16 cellular contexts compared by ENCODE assay signal in genomic region chr13:31145417-31145816, GRCh38. TPM values are rescaled to one million over a fixed set of nuclear protein-coding genes. Genes with fewer than 3 reads are reported as not detected.
DNase-seq lines count a peak whose midpoint lies in the region; ATAC-seq and TF ChIP-seq lines count a peak whose summit lies in the region.
"Had no signal": no experiment of that assay in that cellular context is flagged by ENCODE, and none has a peak within 500 bp of the region (broad histone marks: within the 10 kb centered on the region; RNA-seq: fewer than 3 reads in every experiment).

No MANE protein-coding gene starts in this region.

- H3K27ac ChIP-seq in DND-41 (ENCODE audit: low read length) = peak overlapping the region; percentile 5; the same call in 1 of the 2 replicates
- no peak overlapping the region for H3K27ac ChIP-seq in caudate nucleus (ENCODE audit: low read depth, low read length)
- no peak overlapping the region for H3K27ac ChIP-seq in right atrium auricular region
- H3K27ac ChIP-seq: A549, C4-2B had no signal

- H3K4me2 ChIP-seq in DND-41 (ENCODE audit: insufficient read depth, low read length) = no peak overlapping the region
- H3K4me2 ChIP-seq: A549, GM23338 had no signal

- DNase-seq in activated T-cell treated with anti-CD3 and anti-CD28 coated beads, Interleukin-2, amount 50 U/mL, for 72 hours = no peak
- DNase-seq in activated T-cell treated with anti-CD3 and anti-CD28 coated beads, Interleukin-2, amount 50 U/mL, for 48 hours = no peak
- DNase-seq in DND-41 (no peak), T-helper 17 cell (no peak), caudate nucleus (lab: John Stamatoyannopoulos, UW) (no peak), cerebellar nuclear complex (lab: John Stamatoyannopoulos, UW) (no peak), right atrium auricular region (ENCODE audit: low spot score) (no peak)
- DNase-seq in activated naive CD8-positive, alpha-beta T cell treated with anti-CD3 and anti-CD28 coated beads, Interleukin-2, amount 50 U/mL, for 24 hours = no peak
- DNase-seq: BE2C; CD4-positive, alpha-beta memory T cell; DMS79 treated with DMSO at 0.1 percent for 48 hours; GDM1; H7 had no signal

- ATAC-seq in activated T-cell treated with anti-CD3 and anti-CD28 coated beads, Interleukin-2, amount 50 U/mL, for 72 hours (replicated peaks in 1 of 2) = peak; percentile 59 to 78
- ATAC-seq in DND-41 (ENCODE audit: insufficient read depth, low read depth) (no peak), T-helper 17 cell (no peak)
- ATAC-seq in activated naive CD8-positive, alpha-beta T cell treated with anti-CD3 and anti-CD28 coated beads, Interleukin-2, amount 50 U/mL, for 24 hours = peak; percentile 97
- ATAC-seq: A549, GM23338 had no signal

- peaks cover 9% of the 10 kb centered on the region; the same call in 1 of the 2 replicates for H4K20me1 ChIP-seq in DND-41 (ENCODE audit: insufficient read depth, low read length)

- H3K4me1 ChIP-seq in DND-41 (ENCODE audit: insufficient read depth, low read length) = no peaks in the 10 kb centered on the region
- no peaks in the 10 kb centered on the region for H3K4me1 ChIP-seq in right atrium auricular region
- H3K4me1 ChIP-seq: A549 had no signal

- H3K4me3 ChIP-seq in DND-41 (ENCODE audit: low read depth in 1 of 2, low read length in 2 of 2) = no peak overlapping the region
- H3K4me3 ChIP-seq in right atrium auricular region = no peak overlapping the region
- H3K4me3 ChIP-seq: A549, GM23338 had no signal

- TF ChIP-seq CTCF in DND-41 (IDR thresholded peaks at IDR 0.05; ENCODE audit: borderline replicate concordance, extremely low read depth, low read length, poor library complexity, severe bottlenecking) = no peak
- no peak for TF ChIP-seq CTCF in right atrium auricular region (IDR thresholded peaks at IDR 0.05)

- no peaks in the 10 kb centered on the region for H3K27me3 ChIP-seq in DND-41 (ENCODE audit: insufficient read depth, low read length, poor library complexity)
- no peaks in the 10 kb centered on the region for H3K27me3 ChIP-seq in right atrium auricular region
- H3K27me3 ChIP-seq: BE2C had no signal

- peaks cover 71% of the 10 kb centered on the region for H3K79me2 ChIP-seq in DND-41 (ENCODE audit: insufficient read depth, low read length)

- H3K9ac ChIP-seq in DND-41 (ENCODE audit: low read depth, low read length) = no peak overlapping the region

- H3K4me1 Mint-ChIP-seq in activated T-cell treated with anti-CD3 and anti-CD28 coated beads, Interleukin-2, amount 50 U/mL, for 72 hours (ENCODE audit: low read depth) = peaks cover 29% of the 10 kb centered on the region
- peaks cover 15% of the 10 kb centered on the region for H3K4me1 Mint-ChIP-seq in T-helper 17 cell
- peaks cover 38% of the 10 kb centered on the region for H3K4me1 Mint-ChIP-seq in activated naive CD8-positive, alpha-beta T cell treated with anti-CD3 and anti-CD28 coated beads, Interleukin-2, amount 50 U/mL, for 24 hours
- H3K4me1 Mint-ChIP-seq: GM23338 had no signal

- peaks cover 14 to 65% of the 10 kb centered on the region in 2 donors for H3K36me3 Mint-ChIP-seq in activated T-cell treated with anti-CD3 and anti-CD28 coated beads, Interleukin-2, amount 50 U/mL, for 72 hours (ENCODE audit: insufficient read depth in 2 of 2)
- H3K36me3 Mint-ChIP-seq in T-helper 17 cell (ENCODE audit: low read depth) = peaks cover 8% of the 10 kb centered on the region
- peaks cover 88% of the 10 kb centered on the region for H3K36me3 Mint-ChIP-seq in activated naive CD8-positive, alpha-beta T cell treated with anti-CD3 and anti-CD28 coated beads, Interleukin-2, amount 50 U/mL, for 24 hours (ENCODE audit: low read depth)

- no peak overlapping the region for H2AFZ ChIP-seq in DND-41 (ENCODE audit: low read depth, low read length)
- H2AFZ ChIP-seq: GM23338 had no signal

- no peaks in the 10 kb centered on the region for H3K9me3 Mint-ChIP-seq in activated T-cell treated with anti-CD3 and anti-CD28 coated beads, Interleukin-2, amount 50 U/mL, for 72 hours
- no peaks in the 10 kb centered on the region for H3K9me3 Mint-ChIP-seq in activated naive CD8-positive, alpha-beta T cell treated with anti-CD3 and anti-CD28 coated beads, Interleukin-2, amount 50 U/mL, for 24 hours
- H3K9me3 Mint-ChIP-seq: CD4-positive, alpha-beta memory T cell; GM23338 had no signal

- H3K4me3 Mint-ChIP-seq in activated T-cell treated with anti-CD3 and anti-CD28 coated beads, Interleukin-2, amount 50 U/mL, for 72 hours = peak overlapping the region in 1 of 2 donors; percentile 58
- H3K4me3 Mint-ChIP-seq in T-helper 17 cell = no peak overlapping the region
- no peak overlapping the region for H3K4me3 Mint-ChIP-seq in activated naive CD8-positive, alpha-beta T cell treated with anti-CD3 and anti-CD28 coated beads, Interleukin-2, amount 50 U/mL, for 24 hours
- H3K4me3 Mint-ChIP-seq: CD4-positive, alpha-beta memory T cell; GM23338 had no signal

- no peaks in the 10 kb centered on the region for H3K27me3 Mint-ChIP-seq in activated T-cell treated with anti-CD3 and anti-CD28 coated beads, Interleukin-2, amount 50 U/mL, for 72 hours (ENCODE audit: low read depth)
- H3K27me3 Mint-ChIP-seq in T-helper 17 cell = no peaks in the 10 kb centered on the region
- H3K27me3 Mint-ChIP-seq in activated naive CD8-positive, alpha-beta T cell treated with anti-CD3 and anti-CD28 coated beads, Interleukin-2, amount 50 U/mL, for 24 hours = no peaks in the 10 kb centered on the region
- H3K27me3 Mint-ChIP-seq: CD4-positive, alpha-beta memory T cell had no signal

- H3K27ac Mint-ChIP-seq in activated T-cell treated with anti-CD3 and anti-CD28 coated beads, Interleukin-2, amount 50 U/mL, for 72 hours = peak overlapping the region; percentile 95
- peak overlapping the region; percentile 65 for H3K27ac Mint-ChIP-seq in T-helper 17 cell
- H3K27ac Mint-ChIP-seq in activated naive CD8-positive, alpha-beta T cell treated with anti-CD3 and anti-CD28 coated beads, Interleukin-2, amount 50 U/mL, for 24 hours = peak overlapping the region; percentile 56
- H3K27ac Mint-ChIP-seq: GM23338 had no signal

- H3K9me3 ChIP-seq in DND-41 (ENCODE audit: insufficient read depth, low read length, severe bottlenecking) = no peaks in the 10 kb centered on the region
- H3K9me3 ChIP-seq in T-helper 17 cell (ENCODE audit: control insufficient read depth, low read length, poor library complexity, severe bottlenecking) = no peaks in the 10 kb centered on the region
- no peaks in the 10 kb centered on the region for H3K9me3 ChIP-seq in right atrium auricular region
- H3K9me3 ChIP-seq: A549, BE2C had no signal

- H3K36me3 ChIP-seq in DND-41 (ENCODE audit: insufficient read depth, low read length) (peaks cover 100% of the 10 kb centered on the region), right atrium auricular region (peaks cover 97% of the 10 kb centered on the region)

RNA-seq across cellular contexts. Expression of gene HSPH1, which starts 16.3 kb away (rescaled TPM):
- total RNA-seq in activated T-cell treated with anti-CD3 and anti-CD28 coated beads, Interleukin-2, amount 50 U/mL, for 72 hours = 10 to 100 TPM; 86.3 to 89.5 TPM
- total RNA-seq in T-helper 17 cell (100 to 1,000 TPM; 143 to 153 TPM), right atrium auricular region (10 to 100 TPM; 30.7 to 31.7 TPM)

RNA-seq across cellular contexts. Expression of gene B3GLCT, which starts 54.4 kb away (rescaled TPM):
- total RNA-seq in activated T-cell treated with anti-CD3 and anti-CD28 coated beads, Interleukin-2, amount 50 U/mL, for 72 hours = 1 to 10 TPM; 2.6 to 3.0 TPM
- total RNA-seq in T-helper 17 cell = 1 to 10 TPM; 5.0 to 6.2 TPM
- 10 to 100 TPM; 18.2 to 40.2 TPM for total RNA-seq in right atrium auricular region

Comparison
In these comparisons a context has a peak if more than half of its experiments do, and no peak if none do; other contexts are left out.
1. ATAC-seq: peak in activated T-cell treated with anti-CD3 and anti-CD28 coated beads, Interleukin-2, amount 50 U/mL, for 72 hours (2 of 2) and activated naive CD8-positive, alpha-beta T cell treated with anti-CD3 and anti-CD28 coated beads, Interleukin-2, amount 50 U/mL, for 24 hours (single experiment); none in DND-41 (single experiment) and T-helper 17 cell (single experiment).
2. Peak in every context shown above with its lines, with median percentiles within 50 percentile points of each other: H3K27ac Mint-ChIP-seq.